In the genomic region with DNA sequence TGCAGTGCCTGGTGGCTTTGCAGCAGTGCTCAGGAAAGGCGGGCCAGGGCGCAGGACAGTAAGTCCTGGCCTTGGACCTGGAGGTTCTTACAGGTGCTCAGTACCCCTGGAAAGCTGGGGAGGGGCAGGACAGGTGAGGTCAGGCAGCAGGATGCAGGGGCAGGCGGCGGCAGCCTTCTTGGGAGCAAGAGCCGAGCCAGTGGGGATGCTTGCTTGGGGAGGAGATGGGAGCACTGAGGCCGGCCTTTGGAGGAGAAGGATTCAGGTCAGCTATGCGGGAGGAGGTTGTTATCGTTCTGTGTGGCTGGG, we compare ENCODE assay signal across 13 cellular contexts.
DNase-seq lines count a peak whose midpoint lies in the region; ATAC-seq and TF ChIP-seq lines count a peak whose summit lies in the region.
"Had no signal": no experiment of that assay in that cellular context is flagged by ENCODE, and none has a peak within 500 bp of the region (broad histone marks: within the 10 kb centered on the region; RNA-seq: fewer than 3 reads in every experiment).

No MANE protein-coding gene starts in this region.

- H3K36me3 ChIP-seq in neuronal stem cell (replicated peaks in 1 of 2; ENCODE audit: control insufficient read depth in 2 of 2, insufficient read depth in 2 of 2, low read length in 2 of 2), result peaks cover 0 to 6% of the 10 kb centered on the region in 2 donors
- H3K36me3 ChIP-seq in vagina, result no peaks in the 10 kb centered on the region

- CTCF ChIA-PET in RWPE1 (lab: Yijun Ruan, JAX), result interaction anchor here (0.6 to 5.1 kb wide), 18 partner anchors 11 to 292 kb away, joined by 3 to 44 read pairs (median 4); no protein-coding TSS in a partner anchor
- CTCF ChIA-PET in activated CD4-positive, alpha-beta memory T cell treated with anti-CD3 and anti-CD28 coated beads for 36 hours (lab: Charles Lee), result interaction anchor here (1.9 kb wide), 1 partner anchor 290 kb away, joined by 8 read pairs; no protein-coding TSS in a partner anchor

- H2BK12ac ChIP-seq in neuronal stem cell (ENCODE audit: low read length), result no peak overlapping the region

- H2AK5ac ChIP-seq in neuronal stem cell (ENCODE audit: low read depth, low read length), result peak overlapping the region; percentile 2

- intact Hi-C loops in vagina (cut with DNase I), result loop anchor here (2.0 to 5.0 kb wide), 2 partner anchors 41 to 292 kb away; no protein-coding TSS in a partner anchor
- intact Hi-C loops in activated CD4-positive, alpha-beta memory T cell treated with anti-CD3 and anti-CD28 coated beads for 36 hours (cut with micrococcal nuclease), result no loop called here

- peaks cover 42% of the 10 kb centered on the region for H3K36me3 Mint-ChIP-seq in chondrocyte (ENCODE audit: low read depth)
- H3K36me3 Mint-ChIP-seq in activated CD4-positive, alpha-beta memory T cell treated with anti-CD3 and anti-CD28 coated beads for 36 hours, result no peaks in the 10 kb centered on the region

- peak overlapping the region; percentile 47 for H2BK15ac ChIP-seq in neuronal stem cell (ENCODE audit: low read length)

- H3K23ac ChIP-seq in neuronal stem cell (ENCODE audit: low read depth, low read length, poor library complexity), result peak overlapping the region; percentile 21

- H4K91ac ChIP-seq in neuronal stem cell (ENCODE audit: low read depth, low read length, poor library complexity), result no peak overlapping the region

- H3K4me1 Mint-ChIP-seq in chondrocyte (ENCODE audit: low read depth), result peaks cover 28% of the 10 kb centered on the region
- no peaks in the 10 kb centered on the region for H3K4me1 Mint-ChIP-seq in activated CD4-positive, alpha-beta memory T cell treated with anti-CD3 and anti-CD28 coated beads for 36 hours (ENCODE audit: low read depth)

- H3K4me1 ChIP-seq in neuronal stem cell (ENCODE audit: control insufficient read depth in 2 of 2, insufficient read depth in 1 of 2, low read depth in 1 of 2, low read length in 2 of 2), result peaks cover 0 to 6% of the 10 kb centered on the region in 2 donors
- peaks cover 21% of the 10 kb centered on the region for H3K4me1 ChIP-seq in vagina
- H3K4me1 ChIP-seq: SJSA1 had no signal

- H3K79me1 ChIP-seq in neuronal stem cell (ENCODE audit: low read depth, low read length), result peaks cover 6% of the 10 kb centered on the region

- H3K9ac ChIP-seq in neuronal stem cell (ENCODE audit: low read depth, low read length, poor library complexity), result no peak overlapping the region

- H3K9me3 Mint-ChIP-seq in chondrocyte (ENCODE audit: low read depth), result no peaks in the 10 kb centered on the region
- no peaks in the 10 kb centered on the region for H3K9me3 Mint-ChIP-seq in activated CD4-positive, alpha-beta memory T cell treated with anti-CD3 and anti-CD28 coated beads for 36 hours

- no CpG with 5 or more reads among the region's 8 CpGs for WGBS in neuronal stem cell (ENCODE audit: extremely low coverage in 2 of 2, insufficient read length in 2 of 2, insufficient replicate concordance in 1 of 2), 2 donors

- DNase-seq in RWPE1 (ENCODE audit: low spot score) (no peak), chondrocyte (ENCODE audit: low spot score) (no peak), neuronal stem cell (ENCODE audit: low spot score) (no peak), vagina (ENCODE audit: extremely low spot score in 2 of 2) (no peak)
- DNase-seq in activated effector memory CD4-positive, alpha-beta T cell treated with anti-CD3 and anti-CD28 coated beads, Interleukin-2, amount 50 U/mL, for 16 hours, result no peak
- no peak for DNase-seq in activated CD4-positive, alpha-beta memory T cell treated with anti-CD3 and anti-CD28 coated beads for 36 hours
- DNase-seq: GF-D8; NCI-H774; NK-92 treated with Interleukin-12 subunit alpha and Interleukin-12 subunit beta, amount 100 ng/mL, for 24 hours had no signal

- peak overlapping the region; percentile 75 for H3K18ac ChIP-seq in neuronal stem cell (ENCODE audit: low read length)

- H3K27me3 ChIP-seq in neuronal stem cell (ENCODE audit: control insufficient read depth in 3 of 3, insufficient read depth in 3 of 3, low read depth in 1 of 3, low read length in 3 of 3) (peaks cover 0 to 7% (median 6%) of the 10 kb centered on the region in 3 experiments), vagina (no peaks in the 10 kb centered on the region)
- H3K27me3 ChIP-seq: SJSA1 had no signal

- no peak overlapping the region for H2BK120ac ChIP-seq in neuronal stem cell (ENCODE audit: low read depth, low read length)

- no peak overlapping the region for H4K8ac ChIP-seq in neuronal stem cell (ENCODE audit: low read depth, low read length)

- no peak for TF ChIP-seq CTCF in RWPE1 (conservative IDR thresholded peaks at IDR 0.05; ENCODE audit: low read depth)
- TF ChIP-seq CTCF in chondrocyte (IDR thresholded peaks at IDR 0.05), result no peak
- no peak for TF ChIP-seq CTCF in vagina (IDR thresholded peaks at IDR 0.05)

- POLR2A ChIA-PET in RWPE1 (lab: Yijun Ruan, JAX; ENCODE audit: low non-redundant PET), result no interaction called here
- POLR2A ChIA-PET in activated CD4-positive, alpha-beta memory T cell treated with anti-CD3 and anti-CD28 coated beads for 36 hours (lab: Charles Lee), result no interaction called here

- no peak overlapping the region for H3K4me2 ChIP-seq in neuronal stem cell (ENCODE audit: insufficient read depth, low read length, poor library complexity, severe bottlenecking)
- H3K4me2 ChIP-seq: PC-9 had no signal

- no peak for TF ChIP-seq POLR2A in vagina (IDR thresholded peaks at IDR 0.05)

- no peak overlapping the region for H3K4ac ChIP-seq in neuronal stem cell (ENCODE audit: low read length)

- H2AFZ ChIP-seq in neuronal stem cell (ENCODE audit: low read length), result no peak overlapping the region
- H2AFZ ChIP-seq: PC-9 had no signal

- no peaks in the 10 kb centered on the region for H3K27me3 Mint-ChIP-seq in chondrocyte (ENCODE audit: low read depth)
- H3K27me3 Mint-ChIP-seq in activated CD4-positive, alpha-beta memory T cell treated with anti-CD3 and anti-CD28 coated beads for 36 hours, result no peaks in the 10 kb centered on the region

- H3K14ac ChIP-seq in neuronal stem cell (ENCODE audit: low read length), result peak overlapping the region; percentile 26

- H3K9me3 ChIP-seq in neuronal stem cell (replicated peaks in 1 of 2; ENCODE audit: control insufficient read depth in 2 of 2, insufficient read depth in 1 of 2, low read depth in 1 of 2, low read length in 2 of 2), result peaks cover 0 to 5% of the 10 kb centered on the region in 2 donors
- H3K9me3 ChIP-seq in vagina, result no peaks in the 10 kb centered on the region
- H3K9me3 ChIP-seq: SJSA1 had no signal

- H3K4me3 Mint-ChIP-seq in chondrocyte (ENCODE audit: unreplicated experiment), result no peak overlapping the region
- H3K4me3 Mint-ChIP-seq in activated CD4-positive, alpha-beta memory T cell treated with anti-CD3 and anti-CD28 coated beads for 36 hours, result no peak overlapping the region

- no peak overlapping the region for H3K4me3 ChIP-seq in neuronal stem cell (ENCODE audit: low read length in 2 of 2)
- no peak overlapping the region for H3K4me3 ChIP-seq in vagina
- H3K4me3 ChIP-seq: K562, PC-9, SJSA1 had no signal

- H3K27ac Mint-ChIP-seq in chondrocyte (ENCODE audit: unreplicated experiment), result peak overlapping the region; percentile 82
- H3K27ac Mint-ChIP-seq in activated CD4-positive, alpha-beta memory T cell treated with anti-CD3 and anti-CD28 coated beads for 36 hours, result no peak overlapping the region

- peak overlapping the region; percentile 10 for H3K27ac ChIP-seq in RWPE1
- H3K27ac ChIP-seq in neuronal stem cell (replicated peaks; ENCODE audit: low read length), result no peak overlapping the region
- peak overlapping the region; percentile 60 for H3K27ac ChIP-seq in vagina
- H3K27ac ChIP-seq: PC-9, SJSA1 had no signal

- no peak for ATAC-seq in GM21576 (IDR thresholded peaks at IDR 0.05; ENCODE audit: unreplicated experiment)

- no peak overlapping the region for H2BK5ac ChIP-seq in neuronal stem cell (ENCODE audit: low read length)
